11 cellular contexts compared by ENCODE assay signal in genomic region chr18:79512461-79513380, GRCh38.
A peak's percentile ranks its signal among the peaks of the same experiment; 100 is the strongest.
DNase-seq lines count a peak whose midpoint lies in the region; ATAC-seq and TF ChIP-seq lines count a peak whose summit lies in the region.
"Had no signal": no experiment of that assay in that cellular context is flagged by ENCODE, and none has a peak within 500 bp of the region (broad histone marks: within the 10 kb centered on the region; RNA-seq: fewer than 3 reads in every experiment).

No MANE protein-coding gene starts in this region.

- ATAC-seq in RWPE2 (ENCODE audit: low read depth), result no peak
- no peak for ATAC-seq in activated naive CD8-positive, alpha-beta T cell treated with anti-CD3 and anti-CD28 coated beads, Interleukin-2, amount 50 U/mL, for 24 hours
- ATAC-seq: K562 had no signal

- peaks cover 14% of the 10 kb centered on the region for H3K36me3 Mint-ChIP-seq in endothelial cell (ENCODE audit: low read depth, unreplicated experiment)
- peaks cover 29% of the 10 kb centered on the region for H3K36me3 Mint-ChIP-seq in stimulated activated naive CD8-positive, alpha-beta T cell treated with anti-CD3 and anti-CD28 coated beads, Interleukin-15, Interleukin-2, amounts not matched to agents 100 ng/mL and 50 ng/mL, for 24 hours (ENCODE audit: low read depth)
- peaks cover 35% of the 10 kb centered on the region for H3K36me3 Mint-ChIP-seq in activated naive CD8-positive, alpha-beta T cell treated with anti-CD3 and anti-CD28 coated beads, Interleukin-2, amount 50 U/mL, for 24 hours (ENCODE audit: low read depth)

- no peaks in the 10 kb centered on the region for H3K4me1 ChIP-seq in RWPE2 (ENCODE audit: insufficient read depth, poor library complexity, severe bottlenecking)

- no peaks in the 10 kb centered on the region for H3K36me3 ChIP-seq in RWPE2 (ENCODE audit: low read depth)
- H3K36me3 ChIP-seq: transverse colon had no signal

- no peak for TF ChIP-seq CTCF in RWPE2 (IDR thresholded peaks at IDR 0.05; ENCODE audit: poor library complexity, severe bottlenecking)
- TF ChIP-seq CTCF in endothelial cell (IDR thresholded peaks at IDR 0.05; ENCODE audit: unreplicated experiment), result no peak

- H3K4me3 Mint-ChIP-seq in endothelial cell (ENCODE audit: unreplicated experiment), result no peak overlapping the region
- H3K4me3 Mint-ChIP-seq in stimulated activated naive CD8-positive, alpha-beta T cell treated with anti-CD3 and anti-CD28 coated beads, Interleukin-15, Interleukin-2, amounts not matched to agents 100 ng/mL and 50 ng/mL, for 24 hours, result no peak overlapping the region
- no peak overlapping the region for H3K4me3 Mint-ChIP-seq in activated naive CD8-positive, alpha-beta T cell treated with anti-CD3 and anti-CD28 coated beads, Interleukin-2, amount 50 U/mL, for 24 hours

- H3K27me3 ChIP-seq in RWPE2 (ENCODE audit: insufficient read depth, poor library complexity, severe bottlenecking), result no peaks in the 10 kb centered on the region

- no peaks in the 10 kb centered on the region for H3K9me3 Mint-ChIP-seq in endothelial cell (ENCODE audit: unreplicated experiment)
- H3K9me3 Mint-ChIP-seq in stimulated activated naive CD8-positive, alpha-beta T cell treated with anti-CD3 and anti-CD28 coated beads, Interleukin-15, Interleukin-2, amounts not matched to agents 100 ng/mL and 50 ng/mL, for 24 hours, result no peaks in the 10 kb centered on the region
- H3K9me3 Mint-ChIP-seq in activated naive CD8-positive, alpha-beta T cell treated with anti-CD3 and anti-CD28 coated beads, Interleukin-2, amount 50 U/mL, for 24 hours, result no peaks in the 10 kb centered on the region

- peaks cover 14% of the 10 kb centered on the region for H3K27me3 Mint-ChIP-seq in endothelial cell (ENCODE audit: unreplicated experiment)
- no peaks in the 10 kb centered on the region for H3K27me3 Mint-ChIP-seq in stimulated activated naive CD8-positive, alpha-beta T cell treated with anti-CD3 and anti-CD28 coated beads, Interleukin-15, Interleukin-2, amounts not matched to agents 100 ng/mL and 50 ng/mL, for 24 hours
- H3K27me3 Mint-ChIP-seq in activated naive CD8-positive, alpha-beta T cell treated with anti-CD3 and anti-CD28 coated beads, Interleukin-2, amount 50 U/mL, for 24 hours, result no peaks in the 10 kb centered on the region

- peak; percentile 0 for DNase-seq in activated naive CD4-positive, alpha-beta T cell treated with Interleukin-2 at 50 U/mL for 16 hours
- DNase-seq in activated naive CD4-positive, alpha-beta T cell (lab: John Stamatoyannopoulos, UW), result no peak
- DNase-seq in RWPE2 (ENCODE audit: low spot score) (peak; percentile 55), endothelial cell (ENCODE audit: low spot score) (peak; percentile 2), DMS153 (lab: John Stamatoyannopoulos, UW) (no peak), NOMO-1 treated with DMSO at 0.1 percent for 48 hours (lab: John Stamatoyannopoulos, UW; ENCODE audit: unreplicated experiment) (no peak)
- DNase-seq in activated naive CD8-positive, alpha-beta T cell treated with anti-CD3 and anti-CD28 coated beads, Interleukin-2, amount 50 U/mL, for 24 hours, result no peak
- DNase-seq: NCI-H1105 treated with DMSO at 0.1 percent for 48 hours had no signal

- no peak overlapping the region for H3K4me3 ChIP-seq in RWPE2 (ENCODE audit: severe bottlenecking)
- H3K4me3 ChIP-seq: K562, transverse colon had no signal

- no peaks in the 10 kb centered on the region for H3K9me3 ChIP-seq in RWPE2 (ENCODE audit: severe bottlenecking)
- H3K9me3 ChIP-seq: transverse colon had no signal

- no peak overlapping the region for H3K27ac ChIP-seq in RWPE2 (ENCODE audit: poor library complexity, severe bottlenecking)
- H3K27ac ChIP-seq: transverse colon had no signal

- peaks cover 27% of the 10 kb centered on the region for H3K4me1 Mint-ChIP-seq in endothelial cell (ENCODE audit: unreplicated experiment)
- peaks cover 52% of the 10 kb centered on the region for H3K4me1 Mint-ChIP-seq in stimulated activated naive CD8-positive, alpha-beta T cell treated with anti-CD3 and anti-CD28 coated beads, Interleukin-15, Interleukin-2, amounts not matched to agents 100 ng/mL and 50 ng/mL, for 24 hours (ENCODE audit: low read depth)
- H3K4me1 Mint-ChIP-seq in activated naive CD8-positive, alpha-beta T cell treated with anti-CD3 and anti-CD28 coated beads, Interleukin-2, amount 50 U/mL, for 24 hours, result peaks cover 46% of the 10 kb centered on the region

- H3K27ac Mint-ChIP-seq in endothelial cell (ENCODE audit: unreplicated experiment), result no peak overlapping the region
- peak overlapping the region; percentile 45 for H3K27ac Mint-ChIP-seq in stimulated activated naive CD8-positive, alpha-beta T cell treated with anti-CD3 and anti-CD28 coated beads, Interleukin-15, Interleukin-2, amounts not matched to agents 100 ng/mL and 50 ng/mL, for 24 hours
- H3K27ac Mint-ChIP-seq in activated naive CD8-positive, alpha-beta T cell treated with anti-CD3 and anti-CD28 coated beads, Interleukin-2, amount 50 U/mL, for 24 hours, result no peak overlapping the region

Comparison
In these comparisons a context has a peak if more than half of its experiments do, and no peak if none do; other contexts are left out.
1. DNase-seq: peak in activated naive CD4-positive, alpha-beta T cell treated with Interleukin-2 at 50 U/mL for 16 hours (single experiment), RWPE2 (single experiment) and endothelial cell (single experiment); none in activated naive CD4-positive, alpha-beta T cell (0 of 4), DMS153 (single experiment), activated naive CD8-positive, alpha-beta T cell treated with anti-CD3 and anti-CD28 coated beads, Interleukin-2, amount 50 U/mL, for 24 hours (single experiment) and NOMO-1 treated with DMSO at 0.1 percent for 48 hours (single experiment).